In the genomic region with DNA sequence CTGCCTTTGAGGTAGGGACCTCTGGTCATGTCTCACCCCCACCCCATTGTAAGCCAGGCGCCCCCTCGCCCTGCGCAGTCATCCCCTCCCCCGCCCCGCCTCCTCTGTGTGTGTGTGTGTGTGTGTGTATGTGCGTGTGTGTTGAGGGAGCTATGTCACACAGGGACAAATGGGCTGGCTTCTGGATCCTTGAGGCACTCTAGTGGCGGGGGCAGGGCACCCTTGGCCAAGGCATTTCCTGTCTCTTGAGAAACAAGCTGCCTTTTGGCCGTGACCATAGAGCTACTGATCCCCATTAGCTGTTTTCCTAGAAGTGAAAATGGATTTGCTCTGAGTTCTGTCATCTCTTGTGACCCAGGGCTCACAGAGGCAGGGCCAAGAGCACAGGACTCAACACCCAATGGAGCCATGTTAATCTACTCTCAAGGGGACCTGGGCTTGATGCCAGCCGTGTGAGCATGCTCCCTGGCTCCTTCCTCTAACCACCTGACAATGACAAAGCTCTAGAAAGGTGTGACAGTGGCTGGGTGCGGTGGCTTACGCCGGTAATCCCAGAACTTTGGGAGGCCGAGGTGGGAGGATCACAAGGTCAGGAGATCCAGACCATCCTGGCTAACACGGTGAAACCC, we compare ENCODE assay signal across 21 cellular contexts.
A peak's percentile ranks its signal among the peaks of the same experiment; 100 is the strongest.
DNase-seq lines count a peak whose midpoint lies in the region; ATAC-seq and TF ChIP-seq lines count a peak whose summit lies in the region.
"Had no signal": no experiment of that assay in that cellular context is flagged by ENCODE, and none has a peak within 500 bp of the region (broad histone marks: within the 10 kb centered on the region; RNA-seq: fewer than 3 reads in every experiment).

No MANE protein-coding gene starts in this region.

- no peaks in the 10 kb centered on the region for H3K27me3 ChIP-seq in A673 (replicated peaks; ENCODE audit: insufficient read depth, low read depth, low read length, poor library complexity)
- H3K27me3 ChIP-seq: hepatocyte, neutrophil, right lobe of liver, suprapubic skin had no signal

- H3K4me3 ChIP-seq in A673 (ENCODE audit: low read depth, low read length, poor library complexity, severe bottlenecking) (no peak overlapping the region), fibroblast of pulmonary artery (replicated peaks; ENCODE audit: low read depth, low read length) (no peak overlapping the region)
- H3K4me3 ChIP-seq: hepatocyte, right lobe of liver, suprapubic skin had no signal

- POLR2A ChIA-PET in A673 (lab: Charles Lee; ENCODE audit: low non-redundant PET) = no interaction called here

- H3K27ac ChIP-seq in A673 (ENCODE audit: low read depth, low read length, poor library complexity, severe bottlenecking) = no peak overlapping the region
- H3K27ac ChIP-seq: hepatocyte, neutrophil, right lobe of liver, suprapubic skin had no signal

- TF ChIP-seq CTCF in A673 (conservative IDR thresholded peaks at IDR 0.05; ENCODE audit: low read depth, low read length) (no peak), fibroblast of pulmonary artery (IDR thresholded peaks at IDR 0.05; ENCODE audit: low read length, missing control alignments) (no peak)

- DNase-seq in A673 (ENCODE audit: low spot score) (peak; percentile 26), CD1c-positive myeloid dendritic cell (ENCODE audit: extremely low spot score) (peak; percentile 26), NCI-H510A (lab: John Stamatoyannopoulos, UW) (peak; percentile 31), fibroblast of pulmonary artery (ENCODE audit: low read depth) (peak; percentile 55), SIG-M5 (lab: John Stamatoyannopoulos, UW) (no peak)
- no peak for DNase-seq in stimulated activated CD4-positive, alpha-beta T cell treated with anti-CD3 and anti-CD28 coated beads, Interleukin-1b, Interleukin-23, amount 100 ng/mL, for 48 hours
- DNase-seq in stimulated activated CD4-positive, alpha-beta T cell treated with anti-CD3 and anti-CD28 coated beads, Interleukin-2, amount 100 ng/mL, for 24 hours = no peak
- DNase-seq: activated CD4-positive, alpha-beta T cell treated with anti-CD3 and anti-CD28 coated beads, Interleukin-2, amount 10 ng/mL, durations not matched to agents 24 days and 14 days; activated T-cell treated with anti-CD3 and anti-CD28 coated beads, Interleukin-2, amount 50 U/mL, for 1 hour; central memory CD4-positive, alpha-beta T cell; effector CD8-positive, alpha-beta T cell; kidney glomerular epithelial cell; NCI-H2081; right lobe of liver; Right ventricle myocardium superior; stimulated activated CD4-positive, alpha-beta T cell treated with anti-CD3 and anti-CD28 coated beads, Interleukin-4, amount 100 ng/mL, for 1 hour; stimulated activated CD8-positive, alpha-beta memory T cell treated with anti-CD3 and anti-CD28 coated beads, Interleukin-4, amount 100 ng/mL, for 48 hours had no signal

- ATAC-seq in HG03378 (IDR thresholded peaks at IDR 0.05; ENCODE audit: unreplicated experiment) = no peak
- ATAC-seq: right lobe of liver had no signal

- H3K9me3 ChIP-seq in A673 (ENCODE audit: low read depth, low read length, poor library complexity, severe bottlenecking) = no peaks in the 10 kb centered on the region
- H3K9me3 ChIP-seq: neutrophil, right lobe of liver, suprapubic skin had no signal

- CTCF ChIA-PET in A673 (lab: Charles Lee) = no interaction called here

- no TSS peak for BruUV-seq in A673 (replicated peaks; lab: Mats Ljungman, UMichigan)

- no peaks in the 10 kb centered on the region for H3K4me1 ChIP-seq in A673 (ENCODE audit: insufficient read depth, low read length, poor library complexity, severe bottlenecking)
- H3K4me1 ChIP-seq: right lobe of liver, suprapubic skin had no signal

- no peaks in the 10 kb centered on the region for H3K36me3 ChIP-seq in A673 (ENCODE audit: insufficient read depth, low read length, poor library complexity, severe bottlenecking)
- H3K36me3 ChIP-seq: neutrophil, right lobe of liver, suprapubic skin had no signal

- intact Hi-C loops in A673 (cut with micrococcal nuclease; ENCODE audit: unreplicated experiment) = loop anchor here (10.0 kb wide), 2 partner anchors 155 to 445 kb away; no protein-coding TSS in a partner anchor

Comparison
In these comparisons a context has a peak if more than half of its experiments do, and no peak if none do; other contexts are left out.
1. DNase-seq: peak in A673 (single experiment), CD1c-positive myeloid dendritic cell (single experiment), NCI-H510A (single experiment) and fibroblast of pulmonary artery (single experiment); none in stimulated activated CD4-positive, alpha-beta T cell treated with anti-CD3 and anti-CD28 coated beads, Interleukin-1b, Interleukin-23, amount 100 ng/mL, for 48 hours (single experiment), SIG-M5 (single experiment) and stimulated activated CD4-positive, alpha-beta T cell treated with anti-CD3 and anti-CD28 coated beads, Interleukin-2, amount 100 ng/mL, for 24 hours (0 of 2).